11 cellular contexts compared by ENCODE assay signal in genomic region chr5:1101991-1102713, GRCh38. TPM values are rescaled to one million over a fixed set of nuclear protein-coding genes. Genes with fewer than 3 reads are reported as not detected.
DNase-seq lines count a peak whose midpoint lies in the region; ATAC-seq, FAIRE-seq and TF ChIP-seq lines count a peak whose summit lies in the region.
"Had no signal": no experiment of that assay in that cellular context is flagged by ENCODE, and none has a peak within 500 bp of the region (broad histone marks: within the 10 kb centered on the region; RNA-seq: fewer than 3 reads in every experiment).

No MANE protein-coding gene starts in this region.

- intact Hi-C loops in transverse colon (cut with DNase I; ENCODE audit: low total_unique reads), result no loop called here

- H2BK15ac ChIP-seq in H1 (ENCODE audit: low read length), result peak overlapping the region; percentile 72; the same call in 1 of the 2 replicates

- H3K4me3 Mint-ChIP-seq in T-helper 2 cell treated with Interferon-gamma antibody and Interleukin-4, amounts not matched to agents 5 μg/mL and 100 μg/mL, for 36 hours, result peak overlapping the region; percentile 46
- peak overlapping the region; percentile 22 for H3K4me3 Mint-ChIP-seq in memory B cell
- H3K4me3 Mint-ChIP-seq: activated naive CD8-positive, alpha-beta T cell had no signal

- FAIRE-seq in H1 (lab: Jason Lieb, UNC) (no peak), H54 (lab: Jason Lieb, UNC) (no peak)
- FAIRE-seq: A204.1 had no signal

- no peak overlapping the region; the same call in 1 of the 2 replicates for H3K27ac ChIP-seq in H1 (ENCODE audit: low read depth, low read length)
- peak overlapping the region; percentile 81 to 94 (median 94) for H3K27ac ChIP-seq in transverse colon

- no peak overlapping the region for H4K5ac ChIP-seq in H1 (ENCODE audit: insufficient read length, low read depth, low read length)

- CTCF ChIA-PET in H1 (lab: Charles Lee; ENCODE audit: partially characterized antibody), result interaction anchor here (0.8 to 2.9 kb wide), 3 partner anchors 39 to 91 kb away, joined by 3 to 11 read pairs (median 3); no protein-coding TSS in a partner anchor

- no peaks in the 10 kb centered on the region for H3K36me3 ChIP-seq in H1 (ENCODE audit: control insufficient read depth in 2 of 4, insufficient read depth in 4 of 4, low read length in 3 of 4)
- no peaks in the 10 kb centered on the region for H3K36me3 ChIP-seq in transverse colon

- H3K4me1 ChIP-seq in H1 (replicated peaks in 1 of 4; ENCODE audit: control insufficient read depth in 3 of 4, insufficient read depth in 4 of 4, low read length in 3 of 4) (peaks cover 5 to 79% (median 63%) of the 10 kb centered on the region in 4 experiments), transverse colon (peaks cover 47 to 69% (median 57%) of the 10 kb centered on the region in 4 donors)

- peak overlapping the region; percentile 1; the same call in 1 of the 2 replicates for H2BK12ac ChIP-seq in H1 (ENCODE audit: low read depth, low read length)

- 0 out of 2 replicates have a peak overlapping the region, but pooled peaks have one; percentile 66 for H2AK5ac ChIP-seq in H1 (ENCODE audit: low read depth, low read length)

- peaks cover 6 to 23% of the 10 kb centered on the region in 2 experiments for H4K20me1 ChIP-seq in H1 (replicated peaks in 1 of 2; ENCODE audit: control insufficient read depth in 1 of 2, insufficient read depth in 2 of 2, low read length in 2 of 2)

- in situ Hi-C loops in transverse colon (cut with MboI; ENCODE audit: low pct_ligation_motif_present in 1 of 4, low pct_unique_long_range_greater_than_20kb in 1 of 4, low sequenced_read_pairs in 3 of 4), result no loop called here

- peak overlapping the region; percentile 7 to 16; a peak in 2 of 4 replicates for H3K4me2 ChIP-seq in H1 (ENCODE audit: insufficient read depth in 1 of 2, low read depth in 2 of 2, low read length in 2 of 2)

- H3K36me3 Mint-ChIP-seq in T-helper 2 cell treated with Interferon-gamma antibody and Interleukin-4, amounts not matched to agents 5 μg/mL and 100 μg/mL, for 36 hours (ENCODE audit: low read depth), result peaks cover 23% of the 10 kb centered on the region
- H3K36me3 Mint-ChIP-seq in memory B cell, result no peaks in the 10 kb centered on the region
- H3K36me3 Mint-ChIP-seq: activated naive CD8-positive, alpha-beta T cell had no signal

- no peak overlapping the region for H3K14ac ChIP-seq in H1 (ENCODE audit: insufficient read length)

- no peak overlapping the region for H3K4me3 ChIP-seq in H1 (ENCODE audit: extremely low read depth in 1 of 4, insufficient read depth in 2 of 4, low read depth in 3 of 4, low read length in 4 of 4)
- H3K4me3 ChIP-seq in transverse colon, result no peak overlapping the region

- H2BK5ac ChIP-seq in H1 (ENCODE audit: low read depth, low read length), result peak overlapping the region; percentile 55; the same call in 1 of the 2 replicates

- H3K56ac ChIP-seq in H1 (replicated peaks; ENCODE audit: insufficient read length, low read depth, low read length), result no peak overlapping the region

- 62% methylated on average over 22 of the region's 22 CpGs; no CpG with 5 or more reads in 1 of the 2 experiments for WGBS in H1 (ENCODE audit: extremely low coverage in 1 of 2, insufficient coverage in 1 of 2, insufficient read length in 1 of 2, insufficient replicate concordance in 2 of 2, low coverage in 1 of 2, low lambda C conversion rate in 2 of 2, missing lambda C conversion rate in 1 of 2), 2 experiments
- 56% methylated on average over 22 of the region's 22 CpGs; no CpG with 5 or more reads in 1 of the 2 donors for WGBS in transverse colon (ENCODE audit: low coverage in 1 of 2), 2 donors

- H3K23ac ChIP-seq in H1 (ENCODE audit: insufficient read length), result no peak overlapping the region

- no peak for TF ChIP-seq POLR2A in H1 (IDR thresholded peaks at IDR 0.05; ENCODE audit: control extremely low read depth in 1 of 2, low read depth in 2 of 2, low read length in 2 of 2)
- no peak for TF ChIP-seq POLR2A in transverse colon (IDR thresholded peaks at IDR 0.05)
- no peak for TF ChIP-seq POLR2A in GM18505 (IDR thresholded peaks at IDR 0.05; ENCODE audit: borderline replicate concordance, extremely low read depth, insufficient read depth, insufficient read length)
- no peak for TF ChIP-seq POLR2A in H54 (IDR thresholded peaks at IDR 0.05; ENCODE audit: low read depth, low read length)

- no peak overlapping the region for H2AFZ ChIP-seq in H1 (ENCODE audit: low read length)

- ATAC-seq in memory B cell (ENCODE audit: low read depth) (no peak), GM18505 (IDR thresholded peaks at IDR 0.05; ENCODE audit: unreplicated experiment) (no peak)

- peak overlapping the region; percentile 36 for H3K4ac ChIP-seq in H1 (replicated peaks; ENCODE audit: insufficient read length, low read depth, low read length)

- peak overlapping the region; percentile 32 for H3K18ac ChIP-seq in H1 (ENCODE audit: extremely low read depth, low read length)

- no peaks in the 10 kb centered on the region for H3K9me3 Mint-ChIP-seq in T-helper 2 cell treated with Interferon-gamma antibody and Interleukin-4, amounts not matched to agents 5 μg/mL and 100 μg/mL, for 36 hours
- H3K9me3 Mint-ChIP-seq in memory B cell, result no peaks in the 10 kb centered on the region

- no peak overlapping the region for H2BK20ac ChIP-seq in H1 (ENCODE audit: low read length)

- H3K27ac Mint-ChIP-seq in T-helper 2 cell treated with Interferon-gamma antibody and Interleukin-4, amounts not matched to agents 5 μg/mL and 100 μg/mL, for 36 hours, result no peak overlapping the region
- H3K27ac Mint-ChIP-seq in memory B cell, result no peak overlapping the region
- H3K27ac Mint-ChIP-seq: activated naive CD8-positive, alpha-beta T cell had no signal

- peaks cover 40% of the 10 kb centered on the region for H3K79me1 ChIP-seq in H1 (ENCODE audit: low read depth, low read length)

- H4K8ac ChIP-seq in H1 (ENCODE audit: extremely low read depth, insufficient read depth, low read length), result no peak overlapping the region

- POLR2A ChIA-PET in H1 (lab: Charles Lee; ENCODE audit: partially characterized antibody), result interaction anchor here (0.9 to 2.1 kb wide), 4 partner anchors 8 to 38 kb away, joined by 3 to 9 read pairs (median 4); no protein-coding TSS in a partner anchor

- no peak for DNase-seq in T-helper 2 cell treated with Interferon-gamma antibody and Interleukin-4, amounts not matched to agents 5 μg/mL and 100 μg/mL, for 36 hours (ENCODE audit: low spot score)
- DNase-seq in T-helper 2 cell, result no peak
- DNase-seq in H1 (ENCODE audit: low read depth in 1 of 2, low spot score in 2 of 2), result no peak
- DNase-seq in memory B cell (ENCODE audit: low spot score in 2 of 2), result no peak
- no peak for DNase-seq in transverse colon
- no peak for DNase-seq in NCI-H526 (lab: John Stamatoyannopoulos, UW)
- no peak for DNase-seq in H54 (ENCODE audit: insufficient read length, low spot score)
- DNase-seq: stimulated activated CD4-positive, alpha-beta T cell treated with anti-CD3 and anti-CD28 coated beads, Interleukin-4, amount 100 ng/mL, for 1 hour had no signal

- H3K27me3 Mint-ChIP-seq in T-helper 2 cell treated with Interferon-gamma antibody and Interleukin-4, amounts not matched to agents 5 μg/mL and 100 μg/mL, for 36 hours (ENCODE audit: low read depth), result no peaks in the 10 kb centered on the region
- H3K27me3 Mint-ChIP-seq in memory B cell, result peaks cover 3% of the 10 kb centered on the region
- H3K27me3 Mint-ChIP-seq: activated naive CD8-positive, alpha-beta T cell had no signal

- no peak for TF ChIP-seq RAD21 in H1 (IDR thresholded peaks at IDR 0.05 in 1 of 2, conservative IDR thresholded peaks at IDR 0.05 in 1 of 2; ENCODE audit: low read depth in 2 of 2, low read length in 2 of 2)

- TF ChIP-seq CTCF in H1 (IDR thresholded peaks at IDR 0.05; ENCODE audit: control extremely low read depth in 1 of 3, insufficient read depth in 1 of 3, low read depth in 1 of 3, low read length in 3 of 3), result no peak
- no peak for TF ChIP-seq CTCF in transverse colon (IDR thresholded peaks at IDR 0.05)

- H3K9ac ChIP-seq in H1 (replicated peaks in 1 of 4; ENCODE audit: extremely low read depth in 1 of 4, low read depth in 3 of 4, low read length in 3 of 4), result no peak overlapping the region

- no peak overlapping the region for H2BK120ac ChIP-seq in H1 (replicated peaks; ENCODE audit: low read depth, low read length)

- H3K9me3 ChIP-seq in H1 (ENCODE audit: insufficient read depth in 2 of 2, low read depth in 1 of 2, low read length in 1 of 2), result no peaks in the 10 kb centered on the region
- no peaks in the 10 kb centered on the region for H3K9me3 ChIP-seq in transverse colon

- no peaks in the 10 kb centered on the region; the same call in 1 of the 2 replicates for H3K23me2 ChIP-seq in H1 (ENCODE audit: low read depth, low read length)

- H3K79me2 ChIP-seq in H1 (ENCODE audit: control insufficient read depth in 1 of 2, insufficient read depth in 2 of 2, low read length in 2 of 2), result peaks cover 2 to 89% of the 10 kb centered on the region in 2 experiments; a peak in 3 of 4 replicates

- H3K4me1 Mint-ChIP-seq in T-helper 2 cell treated with Interferon-gamma antibody and Interleukin-4, amounts not matched to agents 5 μg/mL and 100 μg/mL, for 36 hours (ENCODE audit: low read depth), result peaks cover 33% of the 10 kb centered on the region
- peaks cover 34% of the 10 kb centered on the region for H3K4me1 Mint-ChIP-seq in memory B cell

- peak overlapping the region; percentile 36 for H4K91ac ChIP-seq in H1 (replicated peaks; ENCODE audit: insufficient read length, low read length)

- TF ChIP-seq EP300 in H1 (IDR thresholded peaks at IDR 0.05; ENCODE audit: borderline replicate concordance in 1 of 2, low read depth in 2 of 2, low read length in 2 of 2), result no peak
- TF ChIP-seq EP300 in transverse colon (IDR thresholded peaks at IDR 0.05; ENCODE audit: low read depth), result no peak

- no peaks in the 10 kb centered on the region for H3K27me3 ChIP-seq in H1 (replicated peaks in 1 of 4; ENCODE audit: control insufficient read depth in 3 of 4, extremely low read depth in 1 of 4, insufficient read depth in 3 of 4, low read length in 3 of 4)
- H3K27me3 ChIP-seq in transverse colon, result no peaks in the 10 kb centered on the region

TF ChIP-seq in H1, 55 proteins besides CTCF, POLR2A, EP300 and RAD21:
- TF ChIP-seq CTBP2 (IDR thresholded peaks at IDR 0.05; ENCODE audit: borderline replicate concordance, insufficient read depth, insufficient read length, low read length) (no peak), NRF1 (IDR thresholded peaks at IDR 0.05; ENCODE audit: low read depth, low read length) (no peak), RBBP5 (IDR thresholded peaks at IDR 0.05; ENCODE audit: borderline replicate concordance, low read depth, low read length) (no peak)

RNA-seq across cellular contexts. Expression of gene SLC12A7, which starts 9.7 kb away (rescaled TPM):
- total RNA-seq in H1 (2021; fragmentation: NEBNext Ultra II Directional; extraction: Animal tissue kit (Norgen Biotek cat#: 25700)), result 38.6 and 39.7 TPM in 2 replicates
- polyA plus RNA-seq in H1 (2011; rRNA removed), result 23.5 and 37.5 TPM in 2 replicates
- 26.4 TPM for polyA plus RNA-seq in H1 (2011; cell fraction: cytosol; rRNA removed)
- 181 TPM for polyA plus RNA-seq in H1 (2011; cell fraction: nucleus; rRNA removed)
- polyA plus RNA-seq in H1 (2012, experiment 1 of 2), result 27.4 to 47.0 TPM (median 38.9 TPM) in 4 replicates
- 19.5 TPM for polyA plus RNA-seq in H1 (2012, experiment 2 of 2)
- 27.2 TPM for polyA plus RNA-seq in H1 (2013, experiment 1 of 2)
- 24.9 TPM for polyA plus RNA-seq in H1 (2013, experiment 2 of 2)
- 23.8 and 28.1 TPM in 2 replicates for polyA minus RNA-seq in H1 (2011; rRNA and poly(A)+ RNA removed)
- polyA minus RNA-seq in H1 (2011; cell fraction: cytosol; rRNA and poly(A)+ RNA removed), result 33.8 TPM
- 44.5 TPM for polyA minus RNA-seq in H1 (2011; cell fraction: nucleus; rRNA and poly(A)+ RNA removed)
- 100 to 1,000 TPM in 1 of 4 donors, 10 to 100 TPM in 3; 60.7 to 144 (median 61.4) TPM for total RNA-seq in transverse colon
